Comparison of ENCODE assay signal across 14 cellular contexts in the genomic region with DNA sequence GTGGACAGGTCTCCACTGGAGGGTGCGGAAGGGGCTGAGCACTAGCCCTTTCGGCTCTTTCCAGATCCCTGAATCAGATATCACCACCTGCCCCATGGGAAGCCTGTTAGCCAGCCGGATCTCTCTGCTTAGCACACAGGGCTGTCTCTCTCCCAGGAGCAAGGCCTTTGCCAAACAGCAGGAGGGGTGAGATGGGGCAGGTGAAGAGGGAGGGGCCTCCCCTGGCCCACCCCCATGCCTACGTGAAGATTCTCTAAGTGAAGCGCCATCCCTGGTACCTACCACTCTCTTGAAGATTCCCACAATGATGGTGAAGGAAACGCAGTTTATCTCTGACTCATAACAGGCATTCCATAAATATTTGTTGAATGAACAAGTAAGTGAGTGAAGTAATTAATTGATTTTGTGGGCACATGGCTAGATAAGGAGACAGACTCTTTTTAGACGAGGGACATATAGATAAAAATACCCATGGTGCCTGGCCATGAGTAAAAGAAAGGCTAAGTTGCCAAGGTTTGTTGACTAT. TPM values are rescaled to one million over a fixed set of nuclear protein-coding genes. Genes with fewer than 3 reads are reported as not detected.
DNase-seq lines count a peak whose midpoint lies in the region; ATAC-seq and TF ChIP-seq lines count a peak whose summit lies in the region.
"Had no signal": no experiment of that assay in that cellular context is flagged by ENCODE, and none has a peak within 500 bp of the region (broad histone marks: within the 10 kb centered on the region; RNA-seq: fewer than 3 reads in every experiment).

No MANE protein-coding gene starts in this region.

- TF ChIP-seq CTCF in uterus (IDR thresholded peaks at IDR 0.05): no peak

- H3K9me3 ChIP-seq in NT2/D1 (ENCODE audit: insufficient read depth, low read length) (peaks cover 3% of the 10 kb centered on the region), mesenchymal stem cell (ENCODE audit: control insufficient read depth, low read length) (peaks cover 1% of the 10 kb centered on the region), uterus (no peaks in the 10 kb centered on the region)
- H3K9me3 ChIP-seq: SJCRH30 had no signal

- peak overlapping the region in 1 of 2 experiments; percentile 48 for H3K18ac ChIP-seq in mesenchymal stem cell (ENCODE audit: low read depth in 1 of 2, low read length in 2 of 2)

- no peaks in the 10 kb centered on the region for H3K4me1 Mint-ChIP-seq in activated T-cell treated with anti-CD3 and anti-CD28 coated beads, Interleukin-2, amount 50 U/mL, for 4 hours (ENCODE audit: low read depth)
- H3K4me1 Mint-ChIP-seq: naive B cell had no signal

- TF ChIP-seq POLR2A in uterus (IDR thresholded peaks at IDR 0.05): no peak

- H3K23ac ChIP-seq in mesenchymal stem cell (ENCODE audit: low read length in 2 of 2): no peak overlapping the region

- peak; percentile 16 for DNase-seq in D341Med (ENCODE audit: low spot score)
- no peak for DNase-seq in NT2/D1 (ENCODE audit: low read depth, low spot score)
- DNase-seq in epithelial cell of prostate (ENCODE audit: low read depth, low spot score): peak; percentile 43
- peak; percentile 86 for DNase-seq in mesenchymal stem cell
- DNase-seq in NCI-H2196 treated with DMSO at 0.1 percent for 48 hours (lab: John Stamatoyannopoulos, UW; ENCODE audit: unreplicated experiment): no peak
- DNase-seq in activated T-cell treated with anti-CD3 and anti-CD28 coated beads, Interleukin-2, amount 50 U/mL, for 4 hours: no peak
- no peak for DNase-seq in uterus
- DNase-seq: naive B cell, NCI-H2081 treated with DMSO at 0.1 percent for 48 hours, SJCRH30 had no signal

- H3K36me3 ChIP-seq in NT2/D1 (ENCODE audit: insufficient read depth, insufficient read length, low read length) (no peaks in the 10 kb centered on the region), mesenchymal stem cell (ENCODE audit: control insufficient read depth in 1 of 2, insufficient read depth in 2 of 2, low read depth in 1 of 2, low read length in 2 of 2) (no peaks in the 10 kb centered on the region), uterus (no peaks in the 10 kb centered on the region)
- H3K36me3 ChIP-seq: SJCRH30 had no signal

- no peak overlapping the region for H4K8ac ChIP-seq in mesenchymal stem cell (ENCODE audit: low read length)

- no peak overlapping the region for H2AFZ ChIP-seq in mesenchymal stem cell (ENCODE audit: low read depth, low read length)

- no peak overlapping the region for H3K14ac ChIP-seq in mesenchymal stem cell (ENCODE audit: low read length in 2 of 2)

- no peaks in the 10 kb centered on the region for H3K36me3 Mint-ChIP-seq in activated T-cell treated with anti-CD3 and anti-CD28 coated beads, Interleukin-2, amount 50 U/mL, for 4 hours (ENCODE audit: insufficient read depth)
- H3K36me3 Mint-ChIP-seq: brain, naive B cell had no signal

- no peak overlapping the region for H2BK5ac ChIP-seq in mesenchymal stem cell (ENCODE audit: low read depth, low read length, poor library complexity, severe bottlenecking)

- no peaks in the 10 kb centered on the region for H3K9me3 Mint-ChIP-seq in activated T-cell treated with anti-CD3 and anti-CD28 coated beads, Interleukin-2, amount 50 U/mL, for 4 hours

- peak overlapping the region; percentile 45 for H3K9ac ChIP-seq in NT2/D1 (ENCODE audit: insufficient read length, low read depth)
- no peak overlapping the region for H3K9ac ChIP-seq in mesenchymal stem cell (ENCODE audit: low read length)

- H3K4me2 ChIP-seq in mesenchymal stem cell (ENCODE audit: low read length, poor library complexity, severe bottlenecking): no peak overlapping the region

- intact Hi-C loops in uterus (cut with DNase I; ENCODE audit: low total_unique reads): no loop called here

- no peak overlapping the region for H2BK15ac ChIP-seq in mesenchymal stem cell (ENCODE audit: low read depth, poor library complexity, severe bottlenecking)

- H3K4me1 ChIP-seq in NT2/D1 (ENCODE audit: insufficient read depth, insufficient read length) (peaks cover 20% of the 10 kb centered on the region), mesenchymal stem cell (ENCODE audit: control insufficient read depth, insufficient read depth, low read depth, low read length) (peaks cover 9% of the 10 kb centered on the region), uterus (no peaks in the 10 kb centered on the region)
- H3K4me1 ChIP-seq: SJCRH30 had no signal

- peak overlapping the region in 1 of 2 experiments; percentile 1 for H2BK12ac ChIP-seq in mesenchymal stem cell (ENCODE audit: low read length in 2 of 2)

- H4K91ac ChIP-seq in mesenchymal stem cell (ENCODE audit: low read length): peak overlapping the region; percentile 48

- no peak for ATAC-seq in HG03196 (IDR thresholded peaks at IDR 0.05; ENCODE audit: unreplicated experiment)
- no peak for ATAC-seq in activated T-cell treated with anti-CD3 and anti-CD28 coated beads, Interleukin-2, amount 50 U/mL, for 4 hours

- no peak overlapping the region for H3K4ac ChIP-seq in mesenchymal stem cell (ENCODE audit: low read depth in 1 of 2, low read length in 2 of 2)

- 36% methylated on average over 3 of the region's 7 CpGs for WGBS in mesenchymal stem cell

- H2BK120ac ChIP-seq in mesenchymal stem cell (ENCODE audit: low read depth, low read length): no peak overlapping the region

- H3K27ac ChIP-seq in epithelial cell of prostate (no peak overlapping the region), mesenchymal stem cell (ENCODE audit: low read length, poor library complexity, severe bottlenecking) (no peak overlapping the region), uterus (no peak overlapping the region)
- H3K27ac ChIP-seq: SJCRH30 had no signal

- H3K4me3 ChIP-seq in NT2/D1 (ENCODE audit: insufficient read length, low read depth) (no peak overlapping the region), mesenchymal stem cell (ENCODE audit: insufficient read depth in 1 of 2, low read depth in 1 of 2, low read length in 2 of 2) (no peak overlapping the region), uterus (no peak overlapping the region)
- H3K4me3 ChIP-seq: SJCRH30 had no signal

- H3K27me3 ChIP-seq in NT2/D1 (ENCODE audit: insufficient read depth, insufficient read length) (no peaks in the 10 kb centered on the region), mesenchymal stem cell (ENCODE audit: control insufficient read depth in 1 of 2, insufficient read depth in 1 of 2, low read length in 2 of 2) (peaks cover 33 to 43% of the 10 kb centered on the region in 2 experiments), uterus (no peaks in the 10 kb centered on the region)

- H3K4me3 Mint-ChIP-seq in activated T-cell treated with anti-CD3 and anti-CD28 coated beads, Interleukin-2, amount 50 U/mL, for 4 hours: no peak overlapping the region
- H3K4me3 Mint-ChIP-seq: naive B cell had no signal

- peak overlapping the region; percentile 0 for H2AK5ac ChIP-seq in mesenchymal stem cell (ENCODE audit: low read length, severe bottlenecking)

- peaks cover 23% of the 10 kb centered on the region for H3K27me3 Mint-ChIP-seq in activated T-cell treated with anti-CD3 and anti-CD28 coated beads, Interleukin-2, amount 50 U/mL, for 4 hours (ENCODE audit: low read depth)

- no peaks in the 10 kb centered on the region for H3K79me1 ChIP-seq in mesenchymal stem cell (replicated peaks; ENCODE audit: low read length, poor library complexity, severe bottlenecking)

RNA-seq across cellular contexts. Expression of a gene that starts 19.6 kb away (rescaled TPM):
- not detected for polyA plus RNA-seq in mesenchymal stem cell (2013, experiment 1 of 2)
- polyA plus RNA-seq in mesenchymal stem cell (2013, experiment 2 of 2): under 0.01 TPM
- total RNA-seq in activated T-cell treated with anti-CD3 and anti-CD28 coated beads, Interleukin-2, amount 50 U/mL, for 4 hours: not detected
- under 1 TPM in 1 of 4 donors, not detected in 3; 0.07 TPM for total RNA-seq in uterus
- total RNA-seq: SJCRH30 had no signal

RNA-seq across cellular contexts. Expression of a gene that starts 54.6 kb away (rescaled TPM):
- polyA plus RNA-seq in mesenchymal stem cell (2013, experiment 1 of 2): not detected
- polyA plus RNA-seq in mesenchymal stem cell (2013, experiment 2 of 2): not detected
- total RNA-seq in activated T-cell treated with anti-CD3 and anti-CD28 coated beads, Interleukin-2, amount 50 U/mL, for 4 hours: not detected
- total RNA-seq in uterus: not detected
- total RNA-seq: glomerular endothelial cell, SJCRH30, subcutaneous adipose tissue had no signal

Comparison
In these comparisons a context has a peak if more than half of its experiments do, and no peak if none do; other contexts are left out.
1. DNase-seq: peak in D341Med (single experiment), epithelial cell of prostate (single experiment) and mesenchymal stem cell (single experiment); none in NT2/D1 (single experiment), NCI-H2196 treated with DMSO at 0.1 percent for 48 hours (single experiment), activated T-cell treated with anti-CD3 and anti-CD28 coated beads, Interleukin-2, amount 50 U/mL, for 4 hours (single experiment) and uterus (0 of 2).